Comparison of ENCODE assay signal across 8 cellular contexts in the genomic region with DNA sequence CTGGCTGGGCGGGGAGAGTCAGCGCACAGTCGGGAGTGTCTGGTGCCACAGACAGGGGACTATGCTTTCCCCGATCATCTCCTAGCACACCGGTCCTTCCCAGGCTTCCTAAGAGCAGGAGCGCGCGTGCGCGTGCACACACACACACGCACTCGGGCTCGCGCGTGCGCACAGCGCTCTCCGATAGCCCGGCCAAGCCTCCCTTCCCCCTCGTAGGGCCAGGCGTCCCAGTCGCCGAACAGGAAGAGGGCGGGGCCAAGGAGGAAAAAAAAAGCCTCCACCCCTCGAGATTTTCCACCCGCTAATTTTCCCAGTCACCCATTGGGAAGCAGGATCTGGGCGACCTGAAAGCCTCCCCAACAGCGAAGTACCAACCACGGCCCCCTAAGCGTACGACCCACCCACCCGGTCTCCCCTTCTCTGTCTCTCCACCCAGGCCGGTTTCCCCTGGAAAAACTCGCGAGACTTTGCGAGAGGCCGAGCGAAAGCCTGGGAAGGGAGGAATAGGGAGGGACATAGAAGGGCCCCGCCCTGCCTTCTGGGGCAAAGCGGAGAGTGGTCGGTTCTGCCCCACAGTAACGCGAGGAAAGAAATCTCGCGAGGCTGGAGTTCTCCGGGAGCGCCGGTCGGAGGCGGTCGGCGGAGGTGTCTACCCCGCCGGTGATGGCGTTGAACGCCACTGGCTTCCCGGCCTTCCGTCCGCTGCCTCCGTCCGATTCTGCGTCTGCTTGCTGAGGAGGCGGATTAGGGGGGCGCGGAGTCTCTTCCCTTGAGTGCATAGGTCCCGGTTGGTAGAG. TPM values are rescaled to one million over a fixed set of nuclear protein-coding genes. Genes with fewer than 3 reads are reported as not detected.
A peak's percentile ranks its signal among the peaks of the same experiment; 100 is the strongest.
DNase-seq lines count a peak whose midpoint lies in the region; TF ChIP-seq lines count a peak whose summit lies in the region.

FGFR1OP2 (plus strand) TSS at position 608 of the 797 bp plus-strand sequence. CDS start 15,689 bp downstream, outside the sequence.
INTS13 (minus strand) TSS at position 119 of the 797 bp plus-strand sequence. CDS start 1,178 bp downstream, outside the sequence.

- H3K36me3 ChIP-seq in H7 (replicated peaks; ENCODE audit: control insufficient read depth, insufficient read depth, low read length), result peaks cover 2% of the 10 kb centered on the region; the same call in 1 of the 2 replicates

- peak within 1 kb of the TSS; percentile 92 for H3K4me3 ChIP-seq in H7 (ENCODE audit: insufficient read depth, low read depth, low read length)
- peak within 1 kb of the TSS; percentile 94 for H3K4me3 ChIP-seq in fibroblast of pulmonary artery (replicated peaks; ENCODE audit: low read depth, low read length)

- peak; percentile 99 for DNase-seq in ELF-1 (ENCODE audit: low read depth, low spot score)
- DNase-seq in H7, result peak; percentile 90
- peak; percentile 98 for DNase-seq in M059J (ENCODE audit: low read depth)
- DNase-seq in SHP77 (lab: John Stamatoyannopoulos, UW), result peak; percentile 99
- peak; percentile 92 for DNase-seq in activated effector memory CD4-positive, alpha-beta T cell treated with Interleukin-2 at 50 U/mL for 16 hours
- DNase-seq in fibroblast of pulmonary artery (ENCODE audit: low read depth), result peak; percentile 99

- H3K27me3 ChIP-seq in H7 (ENCODE audit: control insufficient read depth, insufficient read depth, low read length), result no peaks in the 10 kb centered on the region

- H3K36me3 Mint-ChIP-seq in nephron (ENCODE audit: low read depth), result peaks cover 16% of the 10 kb centered on the region
- peaks cover 23% of the 10 kb centered on the region for H3K36me3 Mint-ChIP-seq in stimulated activated naive CD8-positive, alpha-beta T cell treated with anti-CD3 and anti-CD28 coated beads, Interleukin-15, Interleukin-2, amounts not matched to agents 100 ng/mL and 50 ng/mL, for 24 hours (ENCODE audit: low read depth)

- H3K27ac Mint-ChIP-seq in nephron, result peak within 1 kb of the TSS; percentile 100
- peak within 1 kb of the TSS; percentile 99 for H3K27ac Mint-ChIP-seq in stimulated activated naive CD8-positive, alpha-beta T cell treated with anti-CD3 and anti-CD28 coated beads, Interleukin-15, Interleukin-2, amounts not matched to agents 100 ng/mL and 50 ng/mL, for 24 hours

- H3K27me3 Mint-ChIP-seq in nephron (ENCODE audit: low read depth), result no peaks in the 10 kb centered on the region
- H3K27me3 Mint-ChIP-seq in stimulated activated naive CD8-positive, alpha-beta T cell treated with anti-CD3 and anti-CD28 coated beads, Interleukin-15, Interleukin-2, amounts not matched to agents 100 ng/mL and 50 ng/mL, for 24 hours, result no peaks in the 10 kb centered on the region

- H3K4me1 Mint-ChIP-seq in nephron, result peaks cover 57% of the 10 kb centered on the region
- peaks cover 71% of the 10 kb centered on the region for H3K4me1 Mint-ChIP-seq in stimulated activated naive CD8-positive, alpha-beta T cell treated with anti-CD3 and anti-CD28 coated beads, Interleukin-15, Interleukin-2, amounts not matched to agents 100 ng/mL and 50 ng/mL, for 24 hours (ENCODE audit: low read depth)

- no peak for TF ChIP-seq CTCF in fibroblast of pulmonary artery (IDR thresholded peaks at IDR 0.05; ENCODE audit: low read length, missing control alignments)
- no peak for TF ChIP-seq CTCF in nephron (IDR thresholded peaks at IDR 0.05; ENCODE audit: unreplicated experiment in 3 of 3)

- H3K4me3 Mint-ChIP-seq in nephron, result peak within 1 kb of the TSS; percentile 96 to 98 (median 98)
- H3K4me3 Mint-ChIP-seq in stimulated activated naive CD8-positive, alpha-beta T cell treated with anti-CD3 and anti-CD28 coated beads, Interleukin-15, Interleukin-2, amounts not matched to agents 100 ng/mL and 50 ng/mL, for 24 hours, result peak within 1 kb of the TSS; percentile 99

- H3K9me3 Mint-ChIP-seq in nephron, result peaks cover 2% of the 10 kb centered on the region
- H3K9me3 Mint-ChIP-seq in stimulated activated naive CD8-positive, alpha-beta T cell treated with anti-CD3 and anti-CD28 coated beads, Interleukin-15, Interleukin-2, amounts not matched to agents 100 ng/mL and 50 ng/mL, for 24 hours, result no peaks in the 10 kb centered on the region

RNA-seq across cellular contexts. Expression of gene FGFR1OP2, which starts in this region (rescaled TPM):
- total RNA-seq in H7 (2014; rRNA removed; shearing (Covaris generic)), result 24.0 and 39.9 TPM in 2 replicates
- total RNA-seq in M059J (2014; rRNA removed; shearing (Covaris generic)), result 46.2 and 63.2 TPM in 2 replicates

RNA-seq across cellular contexts. Expression of gene INTS13, which starts in this region (rescaled TPM):
- total RNA-seq in H7 (2014; rRNA removed; shearing (Covaris generic)), result 55.4 and 83.0 TPM in 2 replicates
- 44.3 and 71.4 TPM in 2 replicates for total RNA-seq in M059J (2014; rRNA removed; shearing (Covaris generic))

Comparison
In these comparisons a context has a peak if more than half of its experiments do, and no peak if none do; other contexts are left out.
1. Peak in every context shown above with its lines: DNase-seq and H3K4me3 ChIP-seq.